ENCODE assay signal across 11 cellular contexts in the genomic region with DNA sequence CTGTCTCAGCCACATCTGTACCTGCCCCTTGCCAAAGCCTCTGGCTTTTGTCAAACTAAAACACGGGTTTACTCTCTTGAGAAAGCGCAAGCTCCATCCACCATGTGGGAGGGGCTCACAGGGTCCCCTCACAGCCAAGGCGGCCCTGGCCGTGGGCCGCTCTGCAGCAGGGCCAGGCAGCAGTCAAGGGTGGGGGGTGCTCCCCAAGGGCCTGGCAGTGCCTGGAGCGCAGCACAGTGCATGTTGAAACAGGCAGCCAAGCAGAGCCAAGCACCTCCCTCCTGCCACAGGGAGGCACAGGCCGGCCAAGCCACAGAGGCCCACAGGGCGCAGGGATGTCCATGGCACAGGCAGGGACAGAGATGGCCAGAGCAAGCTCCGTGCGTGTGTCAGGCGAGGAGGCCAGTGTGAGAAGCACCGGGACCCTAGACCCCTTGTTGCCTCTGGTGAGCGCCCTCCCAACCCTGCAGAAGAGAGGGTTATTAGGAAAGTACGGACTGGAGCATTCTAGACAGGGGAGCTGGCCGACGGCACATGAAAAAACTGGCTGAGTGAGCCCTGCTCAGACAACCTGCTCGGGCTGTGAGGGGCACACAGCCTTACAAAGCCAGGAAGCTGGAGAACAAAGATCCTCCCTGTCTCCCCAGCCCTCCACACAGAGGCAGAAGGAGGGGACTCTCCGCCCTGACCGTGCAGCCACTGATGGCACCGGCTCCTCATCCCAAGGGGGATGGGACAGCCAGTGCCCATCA. TPM values are rescaled to one million over a fixed set of nuclear protein-coding genes. Genes with fewer than 3 reads are reported as not detected.
DNase-seq lines count a peak whose midpoint lies in the region; ATAC-seq and TF ChIP-seq lines count a peak whose summit lies in the region.
"Had no signal": no experiment of that assay in that cellular context is flagged by ENCODE, and none has a peak within 500 bp of the region (broad histone marks: within the 10 kb centered on the region; RNA-seq: fewer than 3 reads in every experiment).

No MANE protein-coding gene starts in this region.

- H3K9me3 ChIP-seq in SJCRH30 (replicated peaks), result no peaks in the 10 kb centered on the region

- H3K4me3 Mint-ChIP-seq in neural crest cell, result no peak overlapping the region
- H3K4me3 Mint-ChIP-seq: CD8-positive, alpha-beta T cell; memory B cell had no signal

- TF ChIP-seq CTCF in AG10803 (conservative IDR thresholded peaks at IDR 0.05; ENCODE audit: low read length) (no peak), foreskin keratinocyte (conservative IDR thresholded peaks at IDR 0.05) (no peak), neural crest cell (conservative IDR thresholded peaks at IDR 0.05) (no peak)

- peak; percentile 78 for ATAC-seq in foreskin keratinocyte
- ATAC-seq in GM21786 (IDR thresholded peaks at IDR 0.05; ENCODE audit: unreplicated experiment), result no peak
- ATAC-seq in HG03135 (IDR thresholded peaks at IDR 0.05; ENCODE audit: unreplicated experiment), result no peak
- no peak for ATAC-seq in GM18870 (IDR thresholded peaks at IDR 0.05; ENCODE audit: unreplicated experiment)
- ATAC-seq: CD8-positive, alpha-beta T cell had no signal

- peaks cover 14% of the 10 kb centered on the region for H3K4me1 Mint-ChIP-seq in neural crest cell
- H3K4me1 Mint-ChIP-seq: memory B cell had no signal

- H3K4me3 ChIP-seq in AG10803 (ENCODE audit: low read length) (no peak overlapping the region), SJCRH30 (peak overlapping the region; percentile 21)

- H3K27me3 Mint-ChIP-seq in neural crest cell (ENCODE audit: low read depth), result no peaks in the 10 kb centered on the region
- H3K27me3 Mint-ChIP-seq: memory B cell had no signal

- no peaks in the 10 kb centered on the region for H3K36me3 ChIP-seq in SJCRH30

- peaks cover 7% of the 10 kb centered on the region; the same call in 1 of the 2 replicates for H3K27me3 ChIP-seq in SJCRH30
- H3K27me3 ChIP-seq in foreskin keratinocyte, result no peaks in the 10 kb centered on the region

- no peaks in the 10 kb centered on the region for H3K9me3 Mint-ChIP-seq in neural crest cell
- H3K9me3 Mint-ChIP-seq: CD8-positive, alpha-beta T cell; memory B cell had no signal

- peaks cover 11% of the 10 kb centered on the region; the same call in 1 of the 2 replicates for H3K4me1 ChIP-seq in SJCRH30
- no peaks in the 10 kb centered on the region for H3K4me1 ChIP-seq in foreskin keratinocyte

- DNase-seq in AG10803 (ENCODE audit: low read depth) (peak; percentile 51), SJCRH30 (peak; percentile 39 to 52), foreskin keratinocyte (peak; percentile 32 to 60), neural crest cell (ENCODE audit: low read depth, low spot score) (peak; percentile 31)
- no peak for DNase-seq in activated naive CD4-positive, alpha-beta T cell (lab: John Stamatoyannopoulos, UW)
- DNase-seq: CD8-positive, alpha-beta T cell; NCI-H2081 treated with DMSO at 0.1 percent for 48 hours had no signal

- no peaks in the 10 kb centered on the region for H3K36me3 Mint-ChIP-seq in neural crest cell (ENCODE audit: low read depth)
- H3K36me3 Mint-ChIP-seq: CD8-positive, alpha-beta T cell had no signal

- H3K27ac ChIP-seq in SJCRH30 (no peak overlapping the region), foreskin keratinocyte (no peak overlapping the region)

- no peak overlapping the region for H3K27ac Mint-ChIP-seq in neural crest cell (ENCODE audit: unreplicated experiment)
- H3K27ac Mint-ChIP-seq: CD8-positive, alpha-beta T cell; memory B cell had no signal

RNA-seq across cellular contexts. Expression of a gene that starts 39.0 kb away (rescaled TPM):
- 0.13 and 0.51 TPM in 2 replicates for total RNA-seq in SJCRH30 (2014; rRNA removed; shearing (Covaris generic))
- total RNA-seq in foreskin keratinocyte (0.74 and 1.3 TPM in 2 replicates), neural crest cell (3.6 and 4.3 TPM in 2 replicates)
- 0.61 and 1.5 TPM in 2 replicates for polyA plus RNA-seq in foreskin keratinocyte

Comparison
In these comparisons a context has a peak if more than half of its experiments do, and no peak if none do; other contexts are left out.
1. DNase-seq: peak in AG10803 (single experiment), SJCRH30 (2 of 2), foreskin keratinocyte (2 of 2) and neural crest cell (single experiment); none in activated naive CD4-positive, alpha-beta T cell (0 of 4).